1 cellular context compared by ENCODE assay signal in the genomic region with DNA sequence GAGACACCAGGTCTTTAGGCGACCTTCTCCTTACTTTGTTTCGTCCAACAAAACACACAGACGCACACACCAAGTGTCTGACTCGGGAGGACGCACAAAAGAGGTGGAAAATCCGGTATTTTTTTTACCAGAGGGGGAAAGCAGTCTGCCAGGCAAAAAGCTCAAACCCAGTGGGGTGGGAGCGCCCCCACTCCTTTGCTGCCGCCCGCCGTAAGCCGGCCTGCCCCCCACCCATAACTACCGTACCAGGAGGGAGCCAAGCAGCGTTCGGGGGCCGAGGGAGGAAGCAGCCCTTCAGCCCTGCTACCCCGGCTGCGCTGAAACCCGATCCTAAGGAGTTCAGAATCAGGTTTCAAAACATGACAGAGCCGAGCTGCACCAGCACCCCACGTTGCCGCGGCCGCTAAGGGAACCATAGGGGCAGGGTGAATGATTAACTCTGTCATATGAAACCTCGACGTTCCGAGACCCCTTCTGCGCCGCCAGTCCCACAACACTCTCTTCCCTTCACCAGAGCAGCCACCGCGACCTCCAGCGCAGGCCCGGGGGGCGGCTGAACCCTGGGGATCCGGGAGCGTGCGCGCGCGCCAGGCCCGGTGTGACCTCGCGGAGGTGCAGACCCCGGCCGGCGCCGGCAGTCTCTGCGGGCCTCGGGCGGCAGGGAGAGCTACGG.
TF ChIP-seq lines count a peak whose summit lies in the region.

No MANE protein-coding gene starts in this region.

TF ChIP-seq in IMR-90, 13 proteins besides CTCF, POLR2A, EP300 and RAD21:
- TF ChIP-seq BHLHE40 (IDR thresholded peaks at IDR 0.05; ENCODE audit: low read depth, low read length) (no peak), MAZ (IDR thresholded peaks at IDR 0.05; ENCODE audit: borderline replicate concordance, low read depth, low read length) (peak; percentile 14; the same call in 1 of the 2 replicates), FOS (IDR thresholded peaks at IDR 0.05; ENCODE audit: low read depth, low read length) (no peak), MXI1 (IDR thresholded peaks at IDR 0.05; ENCODE audit: borderline replicate concordance, low read depth, low read length) (peak; percentile 88; the same call in 1 of the 2 replicates)
TF ChIP-seq in IMR-90: peak in this region for 2.
